Comparison of ENCODE assay signal across 20 cellular contexts in the genomic region with DNA sequence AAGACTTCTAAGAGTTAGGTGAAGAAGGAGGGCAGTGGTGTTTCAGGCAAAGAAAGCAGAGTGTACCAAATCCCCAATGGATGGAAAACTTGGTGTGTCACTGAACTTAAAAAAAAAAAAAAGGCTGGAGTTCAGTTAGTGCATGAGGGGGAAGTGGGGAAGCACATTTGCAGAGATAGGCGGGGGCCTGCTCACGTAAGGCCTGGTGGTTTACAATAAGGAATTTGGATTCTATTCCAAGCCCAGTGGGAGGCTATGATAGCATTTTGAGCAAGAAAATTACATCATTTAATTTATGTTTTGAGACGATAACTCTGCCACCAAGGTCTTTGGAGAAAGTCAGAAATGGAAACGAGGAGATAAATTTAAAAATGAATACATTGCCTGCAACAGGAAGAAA.
"Had no signal": no experiment of that assay in that cellular context is flagged by ENCODE, and none has a peak within 500 bp of the region (broad histone marks: within the 10 kb centered on the region; RNA-seq: fewer than 3 reads in every experiment).

No MANE protein-coding gene starts in this region.

- H3K36me3 ChIP-seq: ovary, right lobe of liver, stomach, upper lobe of left lung had no signal

- H3K9me3 ChIP-seq: body of pancreas, ovary, right lobe of liver, stomach, testis, upper lobe of left lung had no signal

- H3K4me3 Mint-ChIP-seq: activated CD4-positive, alpha-beta T cell treated with anti-CD3 and anti-CD28 coated beads for 36 hours; activated naive CD4-positive, alpha-beta T cell treated with anti-CD3 and anti-CD28 coated beads, Interleukin-2, amount 50 U/mL, for 24 hours; central memory CD8-positive, alpha-beta T cell; neural crest cell; stimulated activated effector memory CD8-positive, alpha-beta T cell treated with anti-CD3 and anti-CD28 coated beads, Interleukin-12 subunit alpha, Interleukin-12 subunit beta, amount 100 ng/mL, for 72 hours; T-helper 1 cell treated with Interleukin-12 subunit alpha and Interleukin-12 subunit beta and Interleukin-4 antibody, amounts not matched to agents 30 μg/mL and 1 μg/mL, for 36 hours had no signal

- FAIRE-seq: small intestine had no signal

- H3K9me3 Mint-ChIP-seq: activated naive CD4-positive, alpha-beta T cell treated with anti-CD3 and anti-CD28 coated beads, Interleukin-2, amount 50 U/mL, for 24 hours; central memory CD8-positive, alpha-beta T cell; neural crest cell; T-helper 1 cell treated with Interleukin-12 subunit alpha and Interleukin-12 subunit beta and Interleukin-4 antibody, amounts not matched to agents 30 μg/mL and 1 μg/mL, for 36 hours had no signal

- DNase-seq: activated CD4-positive, alpha-beta T cell treated with anti-CD3 and anti-CD28 coated beads for 36 hours; activated CD4-positive, alpha-beta T cell treated with anti-CD3 and anti-CD28 coated beads, Interleukin-2, amount 50 U/mL, for 48 hours; activated gamma-delta T cell; body of pancreas; effector CD4-positive, alpha-beta T cell; heart right ventricle; left ventricle myocardium superior; ovary; psoas muscle; right lobe of liver; small intestine; stimulated activated CD4-positive, alpha-beta T cell treated with anti-CD3 and anti-CD28 coated beads, Interleukin-4, amount 100 ng/mL, for 24 hours; stomach; testis; upper lobe of left lung had no signal

- H3K4me1 Mint-ChIP-seq: activated CD4-positive, alpha-beta T cell treated with anti-CD3 and anti-CD28 coated beads for 36 hours; activated naive CD4-positive, alpha-beta T cell treated with anti-CD3 and anti-CD28 coated beads, Interleukin-2, amount 50 U/mL, for 24 hours; central memory CD8-positive, alpha-beta T cell; neural crest cell; stimulated activated effector memory CD8-positive, alpha-beta T cell treated with anti-CD3 and anti-CD28 coated beads, Interleukin-12 subunit alpha, Interleukin-12 subunit beta, amount 100 ng/mL, for 72 hours had no signal

- H3K27me3 ChIP-seq: body of pancreas, heart right ventricle, ovary, right lobe of liver, stomach, testis, upper lobe of left lung had no signal

- H3K4me1 ChIP-seq: heart right ventricle, psoas muscle, stomach, testis, upper lobe of left lung had no signal

- H3K27ac ChIP-seq: body of pancreas, heart right ventricle, ovary, psoas muscle, right lobe of liver, stomach, testis, upper lobe of left lung had no signal

- H3K27ac Mint-ChIP-seq: activated CD4-positive, alpha-beta T cell treated with anti-CD3 and anti-CD28 coated beads for 36 hours; activated naive CD4-positive, alpha-beta T cell treated with anti-CD3 and anti-CD28 coated beads, Interleukin-2, amount 50 U/mL, for 24 hours; stimulated activated effector memory CD8-positive, alpha-beta T cell treated with anti-CD3 and anti-CD28 coated beads, Interleukin-12 subunit alpha, Interleukin-12 subunit beta, amount 100 ng/mL, for 72 hours; T-helper 1 cell treated with Interleukin-12 subunit alpha and Interleukin-12 subunit beta and Interleukin-4 antibody, amounts not matched to agents 30 μg/mL and 1 μg/mL, for 36 hours had no signal

- H3K27me3 Mint-ChIP-seq: activated naive CD4-positive, alpha-beta T cell treated with anti-CD3 and anti-CD28 coated beads, Interleukin-2, amount 50 U/mL, for 24 hours; central memory CD8-positive, alpha-beta T cell had no signal

- ATAC-seq: activated CD4-positive, alpha-beta T cell treated with anti-CD3 and anti-CD28 coated beads for 36 hours; body of pancreas; heart right ventricle; left ventricle myocardium superior; psoas muscle; right lobe of liver; stimulated activated effector memory CD8-positive, alpha-beta T cell treated with anti-CD3 and anti-CD28 coated beads, Interleukin-12 subunit alpha, Interleukin-12 subunit beta, amount 100 ng/mL, for 72 hours had no signal

- H3K36me3 Mint-ChIP-seq: activated naive CD4-positive, alpha-beta T cell treated with anti-CD3 and anti-CD28 coated beads, Interleukin-2, amount 50 U/mL, for 24 hours; stimulated activated effector memory CD8-positive, alpha-beta T cell treated with anti-CD3 and anti-CD28 coated beads, Interleukin-12 subunit alpha, Interleukin-12 subunit beta, amount 100 ng/mL, for 72 hours had no signal

- H3K4me3 ChIP-seq: body of pancreas, heart right ventricle, ovary, psoas muscle, right lobe of liver, stomach, testis, upper lobe of left lung had no signal
